10 cellular contexts compared by ENCODE assay signal in genomic region chr2:96819101-96819875, GRCh38. TPM values are rescaled to one million over a fixed set of nuclear protein-coding genes. Genes with fewer than 3 reads are reported as not detected.
A peak's percentile ranks its signal among the peaks of the same experiment; 100 is the strongest.
DNase-seq lines count a peak whose midpoint lies in the region; ATAC-seq and TF ChIP-seq lines count a peak whose summit lies in the region.
"Had no signal": no experiment of that assay in that cellular context is flagged by ENCODE, and none has a peak within 500 bp of the region (broad histone marks: within the 10 kb centered on the region; RNA-seq: fewer than 3 reads in every experiment).

No MANE protein-coding gene starts in this region.

- no peak for TF ChIP-seq POLR2A in NB4 (IDR thresholded peaks at IDR 0.05; ENCODE audit: extremely low read depth, insufficient read length)

- peak overlapping the region in 8 of 10 donors; percentile 3 to 79 (median 54) for H3K27ac Mint-ChIP-seq in naive thymus-derived CD8-positive, alpha-beta T cell

- no peaks in the 10 kb centered on the region for H3K27me3 Mint-ChIP-seq in naive thymus-derived CD8-positive, alpha-beta T cell

- H3K4me1 Mint-ChIP-seq in naive thymus-derived CD8-positive, alpha-beta T cell = peaks cover 32 to 66% (median 58%) of the 10 kb centered on the region in 4 donors

- H3K9me3 Mint-ChIP-seq in naive thymus-derived CD8-positive, alpha-beta T cell = no peaks in the 10 kb centered on the region

- TF ChIP-seq CTCF in NB4 (IDR thresholded peaks at IDR 0.05; ENCODE audit: low read depth, low read length) = no peak

- ATAC-seq in naive thymus-derived CD8-positive, alpha-beta T cell = no peak
- ATAC-seq in HG03097 (IDR thresholded peaks at IDR 0.05; ENCODE audit: low FRiP score, unreplicated experiment) = no peak
- ATAC-seq in HG02885 (IDR thresholded peaks at IDR 0.05; ENCODE audit: poor library complexity, unreplicated experiment) = no peak

- H3K36me3 Mint-ChIP-seq in naive thymus-derived CD8-positive, alpha-beta T cell = peaks cover 0 to 33% (median 0%) of the 10 kb centered on the region in 3 donors

- H3K4me3 Mint-ChIP-seq in naive thymus-derived CD8-positive, alpha-beta T cell = peak overlapping the region; percentile 56 to 89 (median 86)

- DNase-seq in DMS53 treated with DMSO at 0.1 percent for 48 hours (lab: John Stamatoyannopoulos, UW; ENCODE audit: unreplicated experiment) (peak; percentile 88), NB4 (ENCODE audit: low read depth) (peak; percentile 33), cerebellar nuclear complex (lab: John Stamatoyannopoulos, UW) (peak; percentile 68 to 83), D341Med (ENCODE audit: low spot score) (no peak), KG1 (lab: John Stamatoyannopoulos, UW) (no peak)
- DNase-seq in naive thymus-derived CD8-positive, alpha-beta T cell = peak in 1 of 10 donors; percentile 45
- DNase-seq: foreskin melanocyte, sigmoid colon had no signal

- POLR2A ChIA-PET in naive thymus-derived CD8-positive, alpha-beta T cell (lab: Charles Lee) = interaction anchor here (1.7 to 4.8 kb wide), 3 partner anchors 20 to 282 kb away, joined by 4 to 32 read pairs (median 5); partner anchors contain the start of gene ARID5A

- peak overlapping the region; percentile 17 for H3K4me3 ChIP-seq in NB4 (ENCODE audit: low read depth, low read length)

RNA-seq across cellular contexts. Expression of gene CNNM3, which starts 3.2 kb away (rescaled TPM):
- total RNA-seq in naive thymus-derived CD8-positive, alpha-beta T cell = 10 to 100 TPM; 40.0 to 41.1 TPM
- 10 to 100 TPM in 2 of 3 donors, 1 to 10 TPM in 1; 2.8 to 12.0 (median 11.4) TPM for polyA plus RNA-seq in naive thymus-derived CD8-positive, alpha-beta T cell

RNA-seq across cellular contexts. Expression of gene ANKRD23, which starts 24.5 kb away (rescaled TPM):
- 10 to 100 TPM; 13.1 to 16.2 TPM for total RNA-seq in naive thymus-derived CD8-positive, alpha-beta T cell
- under 1 TPM; 0.15 to 0.57 (median 0.27) TPM for polyA plus RNA-seq in naive thymus-derived CD8-positive, alpha-beta T cell

RNA-seq across cellular contexts. Expression of gene ANKRD39, which starts 38.5 kb away (rescaled TPM):
- 10 to 100 TPM; 13.5 to 14.2 TPM for total RNA-seq in naive thymus-derived CD8-positive, alpha-beta T cell
- 10 to 100 TPM; 12.2 to 18.7 (median 16.2) TPM for polyA plus RNA-seq in naive thymus-derived CD8-positive, alpha-beta T cell

RNA-seq across cellular contexts. Expression of gene SEMA4C, which starts 50.6 kb away (rescaled TPM):
- 10 to 100 TPM; 35.6 to 38.6 TPM for total RNA-seq in naive thymus-derived CD8-positive, alpha-beta T cell
- 1 to 10 TPM; 1.9 to 2.8 (median 2.2) TPM for polyA plus RNA-seq in naive thymus-derived CD8-positive, alpha-beta T cell

RNA-seq across cellular contexts. Expression of gene CNNM4, which starts 58.6 kb away (rescaled TPM):
- total RNA-seq in naive thymus-derived CD8-positive, alpha-beta T cell = 1 to 10 TPM; 4.5 to 4.9 TPM
- polyA plus RNA-seq in naive thymus-derived CD8-positive, alpha-beta T cell = 1 to 10 TPM in 2 of 3 donors, under 1 TPM in 1; 0.63 to 2.2 (median 1.3) TPM

Comparison
In these comparisons a context has a peak if more than half of its experiments do, and no peak if none do; other contexts are left out.
1. DNase-seq: peak in DMS53 treated with DMSO at 0.1 percent for 48 hours (single experiment), NB4 (single experiment) and cerebellar nuclear complex (2 of 2); none in D341Med (single experiment) and KG1 (single experiment).